Comparison of ENCODE assay signal across 33 cellular contexts in the genomic region with DNA sequence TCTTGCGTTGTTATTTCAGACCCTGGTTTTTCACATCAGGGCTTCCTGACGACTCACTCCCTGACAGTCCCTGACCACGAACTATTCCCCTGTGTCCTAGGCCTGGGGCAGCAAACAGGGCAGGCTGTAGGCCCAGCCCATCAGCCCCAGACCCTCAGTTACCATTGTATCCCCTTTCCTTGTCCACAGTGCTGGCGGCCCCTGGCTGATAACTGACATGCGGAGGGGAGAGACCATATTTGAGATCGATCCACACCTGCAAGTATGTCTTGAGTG. TPM values are rescaled to one million over a fixed set of nuclear protein-coding genes. Genes with fewer than 3 reads are reported as not detected.
DNase-seq lines count a peak whose midpoint lies in the region; ATAC-seq, FAIRE-seq and TF ChIP-seq lines count a peak whose summit lies in the region.
"Had no signal": no experiment of that assay in that cellular context is flagged by ENCODE, and none has a peak within 500 bp of the region (broad histone marks: within the 10 kb centered on the region; RNA-seq: fewer than 3 reads in every experiment).

No MANE protein-coding gene starts in this region.

- BruUV-seq in HepG2 (replicated peaks; lab: Mats Ljungman, UMichigan), result no TSS peak

- peaks cover 2% of the 10 kb centered on the region; the same call in 1 of the 2 replicates for H3F3A ChIP-seq in GM23338 (replicated peaks; ENCODE audit: low read depth)

- TF ChIP-seq CTCF in HepG2 (CRISPR knock-in tag; IDR thresholded peaks at IDR 0.05), result no peak
- no peak for TF ChIP-seq CTCF in right lobe of liver (IDR thresholded peaks at IDR 0.05)
- TF ChIP-seq CTCF in astrocyte (IDR thresholded peaks at IDR 0.05; ENCODE audit: insufficient read depth, low read depth, low read length), result no peak
- TF ChIP-seq CTCF in nephron progenitor cell (IDR thresholded peaks at IDR 0.05), result no peak
- TF ChIP-seq CTCF in GM23338 (conservative IDR thresholded peaks at IDR 0.05; ENCODE audit: low read depth in 2 of 2), result no peak

- DNase-seq in HepG2 (ENCODE audit: low spot score) (no peak), right lobe of liver (no peak), astrocyte (ENCODE audit: low read depth) (no peak), nephron progenitor cell (no peak), Kasumi-1 (lab: John Stamatoyannopoulos, UW) (no peak), AG08396 (ENCODE audit: low spot score) (no peak), NCI-H2081 treated with DMSO at 0.1 percent for 48 hours (lab: John Stamatoyannopoulos, UW) (no peak), GM23338 (ENCODE audit: low spot score) (no peak)
- DNase-seq: activated CD4-positive, alpha-beta T cell treated with anti-CD3 and anti-CD28 coated beads, Interleukin-2, amount 10 ng/mL, durations not matched to agents 24 days and 14 days; activated T-cell treated with anti-CD3 and anti-CD28 coated beads, Interleukin-2, amount 50 U/mL, for 1 hour; CD4-positive, alpha-beta memory T cell; colonic mucosa; effector CD8-positive, alpha-beta T cell; erythroblast; glutamatergic neuron; left ventricle myocardium superior; naive thymus-derived CD4-positive, alpha-beta T cell; NCI-H1417 treated with DMSO at 0.1 percent for 48 hours; occipital lobe; Peyer's patch; psoas muscle; SIG-M5; sigmoid colon; stimulated activated CD4-positive, alpha-beta T cell treated with anti-CD3 and anti-CD28 coated beads, Interleukin-4, amount 100 ng/mL, for 24 hours; SW 1271; T1000 had no signal

- WGBS in HepG2 (ENCODE audit: low lambda C conversion rate), result 88% methylated on average over 4 of the region's 6 CpGs
- 91% methylated on average over 5 of the region's 6 CpGs for WGBS in right lobe of liver (ENCODE audit: insufficient coverage, low coverage, low lambda C conversion rate, missing lambda C conversion rate)

- H3K36me3 ChIP-seq in HepG2 (replicated peaks in 1 of 2; ENCODE audit: control insufficient read depth in 1 of 2, insufficient read depth in 2 of 2, low read length in 2 of 2), result 0 out of 5 replicates have a peak, but pooled peaks cover 0 to 1% of the 10 kb centered on the region in 2 experiments
- H3K36me3 ChIP-seq in right lobe of liver, result no peaks in the 10 kb centered on the region
- no peaks in the 10 kb centered on the region for H3K36me3 ChIP-seq in astrocyte (ENCODE audit: insufficient read depth, low read length)
- H3K36me3 ChIP-seq in GM23338 (ENCODE audit: insufficient read depth), result no peaks in the 10 kb centered on the region
- H3K36me3 ChIP-seq: colonic mucosa had no signal

- H3K27me3 ChIP-seq in HepG2 (ENCODE audit: control insufficient read depth in 1 of 2, insufficient read depth in 2 of 2, low read length in 2 of 2) (no peaks in the 10 kb centered on the region), right lobe of liver (no peaks in the 10 kb centered on the region), astrocyte (ENCODE audit: insufficient read depth, low read length) (no peaks in the 10 kb centered on the region), GM23338 (ENCODE audit: insufficient read depth) (no peaks in the 10 kb centered on the region)
- H3K27me3 ChIP-seq: cardiac muscle cell, colonic mucosa, Peyer's patch, sigmoid colon, upper lobe of left lung had no signal

- H3K79me2 ChIP-seq in HepG2 (ENCODE audit: insufficient read depth, low read length) (peaks cover 3% of the 10 kb centered on the region), astrocyte (ENCODE audit: insufficient read depth, low read length) (no peaks in the 10 kb centered on the region), GM23338 (replicated peaks; ENCODE audit: insufficient read depth) (no peaks in the 10 kb centered on the region)

- no peaks in the 10 kb centered on the region for H3K27me3 Mint-ChIP-seq in astrocyte (ENCODE audit: low read depth, unreplicated experiment)
- no peaks in the 10 kb centered on the region for H3K27me3 Mint-ChIP-seq in nephron progenitor cell (ENCODE audit: low read depth, poor library complexity)
- peaks cover 5% of the 10 kb centered on the region for H3K27me3 Mint-ChIP-seq in GM23338 (ENCODE audit: insufficient read depth, low read depth, poor library complexity)
- H3K27me3 Mint-ChIP-seq: activated CD4-positive, alpha-beta T cell treated with anti-CD3 and anti-CD28 coated beads, Interleukin-2, amount 10 ng/mL, durations not matched to agents 24 days and 14 days; activated naive CD8-positive, alpha-beta T cell; CD4-positive, alpha-beta memory T cell; naive thymus-derived CD4-positive, alpha-beta T cell had no signal

- intact Hi-C loops in HepG2 (cut with micrococcal nuclease; ENCODE audit: unreplicated experiment) (no loop called here), right lobe of liver (cut with DNase I) (no loop called here)

- H3K4me1 Mint-ChIP-seq in astrocyte (ENCODE audit: low read depth, unreplicated experiment) (peaks cover 34% of the 10 kb centered on the region), nephron progenitor cell (peaks cover 38% of the 10 kb centered on the region), GM23338 (peaks cover 18% of the 10 kb centered on the region)

- FAIRE-seq in HepG2 (lab: Jason Lieb, UNC) (no peak), astrocyte (lab: Jason Lieb, UNC) (no peak)
- FAIRE-seq: GM19239, H54, islet of Langerhans had no signal

- H3K4me2 ChIP-seq in HepG2 (ENCODE audit: low read depth, low read length) (peak overlapping the region; percentile 59), astrocyte (ENCODE audit: low read length) (peak overlapping the region; percentile 54), GM23338 (no peak overlapping the region)

- H3K4me1 ChIP-seq in HepG2 (ENCODE audit: insufficient read depth, low read length), result peaks cover 63% of the 10 kb centered on the region
- H3K4me1 ChIP-seq in right lobe of liver, result peaks cover 0 to 30% (median 12%) of the 10 kb centered on the region in 4 donors
- peaks cover 17% of the 10 kb centered on the region for H3K4me1 ChIP-seq in astrocyte (ENCODE audit: insufficient read depth, low read length)
- peaks cover 8% of the 10 kb centered on the region; the same call in 1 of the 2 replicates for H3K4me1 ChIP-seq in GM23338 (ENCODE audit: insufficient read depth)
- H3K4me1 ChIP-seq: colonic mucosa had no signal

- H3K36me3 Mint-ChIP-seq in astrocyte (ENCODE audit: low read depth, unreplicated experiment), result peaks cover 9% of the 10 kb centered on the region
- peaks cover 23% of the 10 kb centered on the region for H3K36me3 Mint-ChIP-seq in nephron progenitor cell (ENCODE audit: low read depth)
- H3K36me3 Mint-ChIP-seq in GM23338 (ENCODE audit: low read depth), result no peaks in the 10 kb centered on the region
- H3K36me3 Mint-ChIP-seq: activated naive CD8-positive, alpha-beta T cell had no signal

- H3K4me3 Mint-ChIP-seq in astrocyte (ENCODE audit: unreplicated experiment) (no peak overlapping the region), nephron progenitor cell (no peak overlapping the region), GM23338 (no peak overlapping the region)
- H3K4me3 Mint-ChIP-seq: activated CD4-positive, alpha-beta T cell treated with anti-CD3 and anti-CD28 coated beads, Interleukin-2, amount 10 ng/mL, durations not matched to agents 24 days and 14 days; activated naive CD8-positive, alpha-beta T cell; CD4-positive, alpha-beta memory T cell; naive thymus-derived CD4-positive, alpha-beta T cell had no signal

- no peak for TF ChIP-seq RAD21 in HepG2 (CRISPR knock-in tag; IDR thresholded peaks at IDR 0.05)

- ATAC-seq in HepG2 (no peak), right lobe of liver (no peak), GM23338 (no peak)
- ATAC-seq: left ventricle myocardium superior; naive thymus-derived CD4-positive, alpha-beta T cell; psoas muscle had no signal

- in situ Hi-C loops in HepG2 (cut with HindIII; ENCODE audit: extremely low pct_ligation_motif_present, low pct_unique_long_range_greater_than_20kb), result no loop called here

- no peaks in the 10 kb centered on the region for H3K9me3 Mint-ChIP-seq in astrocyte (ENCODE audit: unreplicated experiment)
- no peaks in the 10 kb centered on the region for H3K9me3 Mint-ChIP-seq in nephron progenitor cell
- no peaks in the 10 kb centered on the region for H3K9me3 Mint-ChIP-seq in GM23338
- H3K9me3 Mint-ChIP-seq: activated CD4-positive, alpha-beta T cell treated with anti-CD3 and anti-CD28 coated beads, Interleukin-2, amount 10 ng/mL, durations not matched to agents 24 days and 14 days; CD4-positive, alpha-beta memory T cell; naive thymus-derived CD4-positive, alpha-beta T cell had no signal

- no peak for TF ChIP-seq POLR2A in HepG2 (IDR thresholded peaks at IDR 0.05; ENCODE audit: insufficient read depth in 1 of 2, low read depth in 2 of 2, low read length in 2 of 2)
- no peak for TF ChIP-seq POLR2A in right lobe of liver (IDR thresholded peaks at IDR 0.05)

- H2AFZ ChIP-seq in HepG2 (ENCODE audit: low read length) (no peak overlapping the region), astrocyte (ENCODE audit: low read depth, low read length) (no peak overlapping the region), GM23338 (no peak overlapping the region)

- H3K27ac Mint-ChIP-seq in astrocyte (ENCODE audit: unreplicated experiment) (peak overlapping the region; percentile 79), nephron progenitor cell (peak overlapping the region; percentile 96), GM23338 (no peak overlapping the region)
- H3K27ac Mint-ChIP-seq: activated CD4-positive, alpha-beta T cell treated with anti-CD3 and anti-CD28 coated beads, Interleukin-2, amount 10 ng/mL, durations not matched to agents 24 days and 14 days; activated naive CD8-positive, alpha-beta T cell; naive thymus-derived CD4-positive, alpha-beta T cell had no signal

- CTCF ChIA-PET in HepG2 (lab: Yijun Ruan, JAX; ENCODE audit: low intra/inter-chr PET ratio, low total read pairs), result no interaction called here

- H3K9ac ChIP-seq in HepG2 (ENCODE audit: insufficient read depth, low read depth, low read length) (peak overlapping the region; percentile 2; the same call in 1 of the 2 replicates), astrocyte (ENCODE audit: low read length) (no peak overlapping the region)

- H3K4me3 ChIP-seq in HepG2 (replicated peaks in 1 of 3; ENCODE audit: insufficient read depth in 1 of 3, low read depth in 2 of 3, low read length in 3 of 3) (peak overlapping the region in 1 of 3 experiments; percentile 15; a peak in 1 of 6 replicates), right lobe of liver (no peak overlapping the region), astrocyte (ENCODE audit: insufficient read depth, low read depth, low read length) (no peak overlapping the region), GM23338 (no peak overlapping the region)
- H3K4me3 ChIP-seq: cardiac muscle cell, colonic mucosa, Peyer's patch, psoas muscle, sigmoid colon, upper lobe of left lung had no signal

- H3K9me3 ChIP-seq in HepG2 (ENCODE audit: low read length) (no peaks in the 10 kb centered on the region), right lobe of liver (no peaks in the 10 kb centered on the region), astrocyte (ENCODE audit: insufficient read depth, low read depth, low read length) (no peaks in the 10 kb centered on the region)
- H3K9me3 ChIP-seq: colonic mucosa, Peyer's patch, psoas muscle, sigmoid colon, upper lobe of left lung had no signal

- H3K27ac ChIP-seq in HepG2 (ENCODE audit: extremely low read length, insufficient read depth, low read length) (peak overlapping the region; percentile 48), right lobe of liver (no peak overlapping the region), astrocyte (ENCODE audit: low read depth, low read length) (peak overlapping the region; percentile 38), GM23338 (ENCODE audit: low read depth) (no peak overlapping the region)
- H3K27ac ChIP-seq: cardiac muscle cell, colonic mucosa, HL-60, Peyer's patch, psoas muscle had no signal

- H4K20me1 ChIP-seq in HepG2 (ENCODE audit: insufficient read depth, low read length) (no peaks in the 10 kb centered on the region), astrocyte (ENCODE audit: insufficient read depth, low read length) (peaks cover 5% of the 10 kb centered on the region), GM23338 (replicated peaks; ENCODE audit: insufficient read depth) (peaks cover 2% of the 10 kb centered on the region; the same call in 1 of the 2 replicates)

- H3K9me2 ChIP-seq in GM23338 (ENCODE audit: insufficient read depth), result no peaks in the 10 kb centered on the region

- TF ChIP-seq EP300 in HepG2 (IDR thresholded peaks at IDR 0.05; ENCODE audit: low read depth in 2 of 2, low read length in 2 of 2), result no peak
- TF ChIP-seq EP300 in HepG2 (CRISPR knock-in tag; IDR thresholded peaks at IDR 0.05; ENCODE audit: borderline replicate concordance), result no peak

- POLR2A ChIA-PET in HepG2 (lab: Yijun Ruan, JAX), result interaction anchor here (1.5 to 1.9 kb wide), 3 partner anchors 34 to 143 kb away, joined by 5 to 10 read pairs (median 7); a partner anchor contains a TSS

RNA-seq across cellular contexts. Expression of a gene that starts 50.5 kb away (rescaled TPM):
- 38.9 and 39.8 TPM in 2 replicates for total RNA-seq in HepG2 (2016; rRNA removed; fragmentation: Illumina TruSeq; extraction: Trizol)
- total RNA-seq in HepG2 (2016; cell fraction: cytosol; rRNA removed; fragmentation: Illumina TruSeq; extraction: Trizol; ENCODE audit: low read depth), result 13.4 and 13.6 TPM in 2 replicates
- total RNA-seq in HepG2 (2016; cell fraction: insoluble cytoplasmic fraction; rRNA removed; fragmentation: Illumina TruSeq; extraction: Trizol), result 33.2 and 39.7 TPM in 2 replicates
- total RNA-seq in HepG2 (2016; cell fraction: membrane; rRNA removed; fragmentation: Illumina TruSeq; extraction: Trizol), result 49.9 and 53.6 TPM in 2 replicates
- total RNA-seq in HepG2 (2016; cell fraction: nucleus; rRNA removed; fragmentation: Illumina TruSeq; extraction: Trizol), result 21.9 and 30.8 TPM in 2 replicates
- 66.5 and 84.1 TPM in 2 replicates for polyA plus RNA-seq in HepG2 (2011; rRNA removed)
- polyA plus RNA-seq in HepG2 (2011; cell fraction: cytosol; rRNA removed), result 62.9 and 70.1 TPM in 2 replicates
- 86.9 and 92.0 TPM in 2 replicates for polyA plus RNA-seq in HepG2 (2011; cell fraction: nucleus; rRNA removed)
- 98.0 and 117 TPM in 2 replicates for polyA plus RNA-seq in HepG2 (2012)
- polyA plus RNA-seq in HepG2 (2016; cell fraction: cytosol; fragmentation: Illumina TruSeq; extraction: Trizol; ENCODE audit: low read depth), result 18.4 and 21.2 TPM in 2 replicates
- polyA plus RNA-seq in HepG2 (2016; cell fraction: insoluble cytoplasmic fraction; fragmentation: Illumina TruSeq; extraction: Trizol; ENCODE audit: low read depth), result 51.6 and 70.7 TPM in 2 replicates
- polyA plus RNA-seq in HepG2 (2016; cell fraction: membrane; fragmentation: Illumina TruSeq; extraction: Trizol; ENCODE audit: low read depth), result 57.9 and 63.0 TPM in 2 replicates
- 63.9 and 73.5 TPM in 2 replicates for polyA plus RNA-seq in HepG2 (2016; cell fraction: nucleus; fragmentation: Illumina TruSeq; extraction: Trizol; ENCODE audit: insufficient read depth, low read depth)
- polyA minus RNA-seq in HepG2 (2011; rRNA and poly(A)+ RNA removed; ENCODE audit: low replicate concordance), result 23.8 and 82.1 TPM in 2 replicates
- 41.1 and 48.2 TPM in 2 replicates for polyA minus RNA-seq in HepG2 (2011; cell fraction: cytosol; rRNA and poly(A)+ RNA removed)
- polyA minus RNA-seq in HepG2 (2011; cell fraction: nucleus; rRNA and poly(A)+ RNA removed), result 36.6 and 46.0 TPM in 2 replicates
- 10 to 100 TPM; 34.7 to 99.8 (median 41.2) TPM for total RNA-seq in right lobe of liver
- total RNA-seq in astrocyte, result 103 and 117 TPM in 2 replicates
- total RNA-seq in GM23338 (2014; rRNA removed; shearing (Covaris generic)), result 33.4 and 36.7 TPM in 2 replicates
- 15.1 and 20.2 TPM in 2 replicates for polyA plus RNA-seq in GM23338 (2016; fragmentation: Nextera tagmentation; extraction: Ambion mirVana)

Comparison
In these comparisons a context has a peak if more than half of its experiments do, and no peak if none do; other contexts are left out.
1. H3K27ac ChIP-seq: peak in HepG2 (single experiment) and astrocyte (single experiment); none in right lobe of liver (0 of 3) and GM23338 (single experiment).